14 cellular contexts compared by ENCODE assay signal in the genomic region with DNA sequence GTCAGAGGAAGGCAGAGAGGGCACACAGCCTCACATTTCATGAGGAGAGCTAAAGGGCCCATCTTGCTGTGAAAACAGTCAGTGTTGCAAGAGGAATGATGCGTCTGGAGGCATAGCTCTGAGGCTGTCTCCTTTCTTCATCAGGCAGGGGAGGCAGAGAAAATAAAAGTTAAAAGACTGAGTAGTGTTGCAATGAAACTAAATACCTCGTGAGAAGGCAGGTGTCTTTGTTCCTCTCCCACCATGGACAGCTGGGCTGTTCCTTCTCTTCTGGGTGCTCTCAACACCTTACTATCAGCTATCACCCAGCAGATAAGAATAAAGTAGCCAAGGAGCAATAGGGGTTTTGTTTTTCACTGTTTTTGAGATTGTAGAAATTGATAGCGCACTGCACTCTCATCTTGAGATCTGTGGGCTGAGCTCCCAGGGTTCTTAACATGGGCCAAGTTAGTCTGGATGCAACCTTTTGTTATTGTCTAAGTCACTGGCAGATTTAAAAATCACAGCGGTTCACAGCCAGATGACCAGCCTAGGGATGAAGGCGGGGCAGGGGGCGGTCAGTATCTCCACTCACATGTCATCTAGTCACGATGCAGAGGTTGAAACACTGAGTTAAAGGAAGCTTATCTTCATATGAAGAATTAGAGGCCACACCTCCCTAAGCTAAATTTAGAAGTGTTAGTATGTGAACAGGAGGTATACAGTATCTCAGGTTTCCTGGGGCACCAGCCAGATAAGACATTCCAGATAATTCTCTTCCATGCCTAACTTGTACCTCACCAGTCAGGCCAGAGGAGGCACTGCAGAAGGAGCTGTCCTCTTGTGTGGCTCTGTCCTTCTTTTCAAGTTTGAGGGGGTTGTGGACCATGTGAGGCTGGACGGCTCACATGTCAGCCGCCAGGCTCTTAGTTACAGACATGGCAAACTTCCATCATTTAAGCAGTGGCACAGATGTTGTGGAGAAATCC. TPM values are rescaled to one million over a fixed set of nuclear protein-coding genes. Genes with fewer than 3 reads are reported as not detected.
DNase-seq lines count a peak whose midpoint lies in the region; ATAC-seq, FAIRE-seq and TF ChIP-seq lines count a peak whose summit lies in the region.
"Had no signal": no experiment of that assay in that cellular context is flagged by ENCODE, and none has a peak within 500 bp of the region (broad histone marks: within the 10 kb centered on the region; RNA-seq: fewer than 3 reads in every experiment).

No MANE protein-coding gene starts in this region.

- H3K9ac ChIP-seq in HepG2 (ENCODE audit: insufficient read depth, low read depth, low read length): no peak overlapping the region
- H3K9ac ChIP-seq in endodermal cell (ENCODE audit: extremely low read depth, low read length, poor library complexity, severe bottlenecking): no peak overlapping the region
- H3K9ac ChIP-seq in neuronal stem cell (ENCODE audit: low read depth, low read length, poor library complexity): no peak overlapping the region
- H3K9ac ChIP-seq: KMS-11 had no signal

- no peaks in the 10 kb centered on the region; a peak in 1 of 5 replicates for H3K27me3 ChIP-seq in HepG2 (ENCODE audit: control insufficient read depth in 1 of 2, insufficient read depth in 2 of 2, low read length in 2 of 2)
- H3K27me3 ChIP-seq in right lobe of liver: no peaks in the 10 kb centered on the region
- H3K27me3 ChIP-seq in endodermal cell (ENCODE audit: control insufficient read depth, insufficient read depth, low read length, poor library complexity, severe bottlenecking): peaks cover 70% of the 10 kb centered on the region
- no peaks in the 10 kb centered on the region for H3K27me3 ChIP-seq in neuronal stem cell (ENCODE audit: control insufficient read depth in 3 of 3, insufficient read depth in 3 of 3, low read depth in 1 of 3, low read length in 3 of 3)
- H3K27me3 ChIP-seq in dorsolateral prefrontal cortex: no peaks in the 10 kb centered on the region

- no peak for FAIRE-seq in HepG2 (lab: Jason Lieb, UNC)

- peaks cover 85% of the 10 kb centered on the region for H3K27me3 Mint-ChIP-seq in endodermal cell (ENCODE audit: insufficient read depth)
- no peaks in the 10 kb centered on the region for H3K27me3 Mint-ChIP-seq in stimulated activated naive CD8-positive, alpha-beta T cell treated with anti-CD3 and anti-CD28 coated beads, Interleukin-15, amount 100 ng/mL, for 72 hours
- H3K27me3 Mint-ChIP-seq: activated CD4-positive, alpha-beta memory T cell treated with anti-CD3 and anti-CD28 coated beads for 36 hours; activated naive CD4-positive, alpha-beta T cell treated with anti-CD3 and anti-CD28 coated beads, Interleukin-2, amount 50 U/mL, for 24 hours had no signal

- H3K36me3 Mint-ChIP-seq in endodermal cell (ENCODE audit: low read depth): no peaks in the 10 kb centered on the region
- H3K36me3 Mint-ChIP-seq: activated CD4-positive, alpha-beta memory T cell treated with anti-CD3 and anti-CD28 coated beads for 36 hours; activated naive CD4-positive, alpha-beta T cell treated with anti-CD3 and anti-CD28 coated beads, Interleukin-2, amount 50 U/mL, for 24 hours had no signal

- POLR2A ChIA-PET in HepG2 (lab: Yijun Ruan, JAX): no interaction called here

- no peak overlapping the region for H2AK5ac ChIP-seq in neuronal stem cell (ENCODE audit: low read depth, low read length)

- CTCF ChIA-PET in HepG2 (lab: Yijun Ruan, JAX; ENCODE audit: low intra/inter-chr PET ratio, low total read pairs): no interaction called here

- H3K4me3 Mint-ChIP-seq in endodermal cell: no peak overlapping the region
- no peak overlapping the region for H3K4me3 Mint-ChIP-seq in stimulated activated naive CD8-positive, alpha-beta T cell treated with anti-CD3 and anti-CD28 coated beads, Interleukin-15, amount 100 ng/mL, for 72 hours
- H3K4me3 Mint-ChIP-seq: activated CD4-positive, alpha-beta memory T cell treated with anti-CD3 and anti-CD28 coated beads for 36 hours; activated naive CD4-positive, alpha-beta T cell treated with anti-CD3 and anti-CD28 coated beads, Interleukin-2, amount 50 U/mL, for 24 hours had no signal

- H3K79me1 ChIP-seq in neuronal stem cell (ENCODE audit: low read depth, low read length): no peaks in the 10 kb centered on the region

- H3K4me2 ChIP-seq in HepG2 (ENCODE audit: low read depth, low read length): no peak overlapping the region
- no peak overlapping the region for H3K4me2 ChIP-seq in neuronal stem cell (ENCODE audit: insufficient read depth, low read length, poor library complexity, severe bottlenecking)
- H3K4me2 ChIP-seq: KMS-11 had no signal

- no peak overlapping the region for H2BK5ac ChIP-seq in neuronal stem cell (ENCODE audit: low read length)

- no peak overlapping the region for H2BK12ac ChIP-seq in neuronal stem cell (ENCODE audit: low read length)

- H4K20me1 ChIP-seq in HepG2 (ENCODE audit: insufficient read depth, low read length): no peaks in the 10 kb centered on the region

- 41% methylated on average over 9 of the region's 9 CpGs for whole genome bisulfite sequencing in HepG2 (ENCODE audit: low lambda C conversion rate)
- 61% methylated on average over 8 of the region's 9 CpGs for WGBS in right lobe of liver (ENCODE audit: insufficient coverage, low coverage, low lambda C conversion rate, missing lambda C conversion rate)
- WGBS in endodermal cell (ENCODE audit: insufficient coverage in 1 of 2, insufficient read length in 1 of 2), 2 experiments: 69 to 92% methylated on average over 2 to 9 of the region's 9 CpGs
- no CpG with 5 or more reads among the region's 9 CpGs for WGBS in neuronal stem cell (ENCODE audit: extremely low coverage in 2 of 2, insufficient read length in 2 of 2, insufficient replicate concordance in 1 of 2), 2 donors

- no peaks in the 10 kb centered on the region for H3K79me2 ChIP-seq in HepG2 (ENCODE audit: insufficient read depth, low read length)

- TF ChIP-seq POLR2A in HepG2 (IDR thresholded peaks at IDR 0.05; ENCODE audit: insufficient read depth in 1 of 2, low read depth in 2 of 2, low read length in 2 of 2): no peak
- TF ChIP-seq POLR2A in right lobe of liver (IDR thresholded peaks at IDR 0.05): no peak

- H3K9me3 ChIP-seq in HepG2 (ENCODE audit: low read length): no peaks in the 10 kb centered on the region
- H3K9me3 ChIP-seq in right lobe of liver: no peaks in the 10 kb centered on the region
- H3K9me3 ChIP-seq in endodermal cell (ENCODE audit: control insufficient read depth, low read length): peaks cover 13% of the 10 kb centered on the region
- no peaks in the 10 kb centered on the region for H3K9me3 ChIP-seq in mucosa of descending colon
- no peaks in the 10 kb centered on the region for H3K9me3 ChIP-seq in neuronal stem cell (replicated peaks in 1 of 2; ENCODE audit: control insufficient read depth in 2 of 2, insufficient read depth in 1 of 2, low read depth in 1 of 2, low read length in 2 of 2)

- in situ Hi-C loops in HepG2 (cut with HindIII; ENCODE audit: extremely low pct_ligation_motif_present, low pct_unique_long_range_greater_than_20kb): no loop called here

- H3K18ac ChIP-seq in neuronal stem cell (ENCODE audit: low read length): no peak overlapping the region

- no peak for TF ChIP-seq RAD21 in HepG2 (CRISPR knock-in tag; IDR thresholded peaks at IDR 0.05)

- no peak overlapping the region for H2AFZ ChIP-seq in HepG2 (ENCODE audit: low read length)
- H2AFZ ChIP-seq in neuronal stem cell (ENCODE audit: low read length): no peak overlapping the region

- H3K36me3 ChIP-seq in HepG2 (replicated peaks in 1 of 2; ENCODE audit: control insufficient read depth in 1 of 2, insufficient read depth in 2 of 2, low read length in 2 of 2): no peaks in the 10 kb centered on the region
- no peaks in the 10 kb centered on the region for H3K36me3 ChIP-seq in right lobe of liver
- no peaks in the 10 kb centered on the region for H3K36me3 ChIP-seq in endodermal cell (ENCODE audit: control insufficient read depth, insufficient read depth, low read length)
- no peaks in the 10 kb centered on the region for H3K36me3 ChIP-seq in mucosa of descending colon (ENCODE audit: low read depth)
- no peaks in the 10 kb centered on the region for H3K36me3 ChIP-seq in neuronal stem cell (replicated peaks in 1 of 2; ENCODE audit: control insufficient read depth in 2 of 2, insufficient read depth in 2 of 2, low read length in 2 of 2)

- no peak overlapping the region for H4K8ac ChIP-seq in neuronal stem cell (ENCODE audit: low read depth, low read length)

- TF ChIP-seq EP300 in HepG2 (IDR thresholded peaks at IDR 0.05; ENCODE audit: low read depth in 2 of 2, low read length in 2 of 2): no peak
- TF ChIP-seq EP300 in HepG2 (CRISPR knock-in tag; IDR thresholded peaks at IDR 0.05; ENCODE audit: borderline replicate concordance): no peak

- H4K91ac ChIP-seq in neuronal stem cell (ENCODE audit: low read depth, low read length, poor library complexity): no peak overlapping the region

- H3K4me1 Mint-ChIP-seq in endodermal cell: peaks cover 29% of the 10 kb centered on the region
- H3K4me1 Mint-ChIP-seq in stimulated activated naive CD8-positive, alpha-beta T cell treated with anti-CD3 and anti-CD28 coated beads, Interleukin-15, amount 100 ng/mL, for 72 hours: no peaks in the 10 kb centered on the region
- H3K4me1 Mint-ChIP-seq: activated naive CD4-positive, alpha-beta T cell treated with anti-CD3 and anti-CD28 coated beads, Interleukin-2, amount 50 U/mL, for 24 hours had no signal

- peak overlapping the region; percentile 79 for H3K27ac Mint-ChIP-seq in endodermal cell
- peak overlapping the region in 1 of 2 donors; percentile 74 for H3K27ac Mint-ChIP-seq in stimulated activated naive CD8-positive, alpha-beta T cell treated with anti-CD3 and anti-CD28 coated beads, Interleukin-15, amount 100 ng/mL, for 72 hours
- H3K27ac Mint-ChIP-seq: activated CD4-positive, alpha-beta memory T cell treated with anti-CD3 and anti-CD28 coated beads for 36 hours; activated naive CD4-positive, alpha-beta T cell treated with anti-CD3 and anti-CD28 coated beads, Interleukin-2, amount 50 U/mL, for 24 hours had no signal

- TF ChIP-seq CTCF in HepG2 (CRISPR knock-in tag; IDR thresholded peaks at IDR 0.05) (no peak), right lobe of liver (IDR thresholded peaks at IDR 0.05) (no peak), endodermal cell (conservative IDR thresholded peaks at IDR 0.05) (peak; percentile 74), mucosa of descending colon (IDR thresholded peaks at IDR 0.05) (no peak), dorsolateral prefrontal cortex (IDR thresholded peaks at IDR 0.05 in 54 of 56, conservative IDR thresholded peaks at IDR 0.05 in 2 of 56; ENCODE audit: low read depth in 1 of 56, partially characterized antibody in 56 of 56) (peak in 4 of 56 donors; percentile 11 to 25 (median 18))

- no peak overlapping the region for H2BK120ac ChIP-seq in neuronal stem cell (ENCODE audit: low read depth, low read length)

- no peak overlapping the region for H3K23ac ChIP-seq in neuronal stem cell (ENCODE audit: low read depth, low read length, poor library complexity)

- BruUV-seq in HepG2 (replicated peaks; lab: Mats Ljungman, UMichigan): no TSS peak

- H3K4ac ChIP-seq in neuronal stem cell (ENCODE audit: low read length): no peak overlapping the region

- H3K27ac ChIP-seq in HepG2 (ENCODE audit: extremely low read length, insufficient read depth, low read length): no peak overlapping the region
- H3K27ac ChIP-seq in right lobe of liver: no peak overlapping the region
- H3K27ac ChIP-seq in endodermal cell (ENCODE audit: low read depth, low read length): no peak overlapping the region
- no peak overlapping the region for H3K27ac ChIP-seq in neuronal stem cell (replicated peaks; ENCODE audit: low read length)
- peak overlapping the region in 3 of 59 donors; percentile 19 to 24 (median 19) for H3K27ac ChIP-seq in dorsolateral prefrontal cortex
- H3K27ac ChIP-seq: KMS-11, SK-N-MC had no signal

- ATAC-seq in HepG2 (peak; percentile 62), right lobe of liver (no peak), mucosa of descending colon (peak; percentile 75)
- ATAC-seq in stimulated activated naive CD8-positive, alpha-beta T cell treated with anti-CD3 and anti-CD28 coated beads, Interleukin-15, amount 100 ng/mL, for 72 hours: no peak

- no peak overlapping the region for H3K14ac ChIP-seq in neuronal stem cell (ENCODE audit: low read length)

- H3K9me3 Mint-ChIP-seq in endodermal cell: no peaks in the 10 kb centered on the region
- peaks cover 0 to 9% of the 10 kb centered on the region in 2 donors for H3K9me3 Mint-ChIP-seq in stimulated activated naive CD8-positive, alpha-beta T cell treated with anti-CD3 and anti-CD28 coated beads, Interleukin-15, amount 100 ng/mL, for 72 hours
- H3K9me3 Mint-ChIP-seq: activated CD4-positive, alpha-beta memory T cell treated with anti-CD3 and anti-CD28 coated beads for 36 hours; activated naive CD4-positive, alpha-beta T cell treated with anti-CD3 and anti-CD28 coated beads, Interleukin-2, amount 50 U/mL, for 24 hours had no signal

- H3K4me1 ChIP-seq in HepG2 (ENCODE audit: insufficient read depth, low read length): no peaks in the 10 kb centered on the region
- no peaks in the 10 kb centered on the region for H3K4me1 ChIP-seq in right lobe of liver
- H3K4me1 ChIP-seq in endodermal cell (ENCODE audit: control insufficient read depth, insufficient read depth, low read length): peaks cover 4% of the 10 kb centered on the region
- H3K4me1 ChIP-seq in mucosa of descending colon (ENCODE audit: low read depth): no peaks in the 10 kb centered on the region
- H3K4me1 ChIP-seq in neuronal stem cell (ENCODE audit: control insufficient read depth in 2 of 2, insufficient read depth in 1 of 2, low read depth in 1 of 2, low read length in 2 of 2): no peaks in the 10 kb centered on the region

- H3K4me3 ChIP-seq in HepG2 (replicated peaks in 1 of 3; ENCODE audit: insufficient read depth in 1 of 3, low read depth in 2 of 3, low read length in 3 of 3): no peak overlapping the region
- no peak overlapping the region for H3K4me3 ChIP-seq in right lobe of liver
- H3K4me3 ChIP-seq in endodermal cell (ENCODE audit: low read length): no peak overlapping the region
- H3K4me3 ChIP-seq in mucosa of descending colon: no peak overlapping the region
- no peak overlapping the region for H3K4me3 ChIP-seq in neuronal stem cell (ENCODE audit: low read length in 2 of 2)
- H3K4me3 ChIP-seq in dorsolateral prefrontal cortex: no peak overlapping the region
- H3K4me3 ChIP-seq: SK-N-MC had no signal

- H2BK15ac ChIP-seq in neuronal stem cell (ENCODE audit: low read length): no peak overlapping the region

- DNase-seq in HepG2 (ENCODE audit: low spot score) (no peak), right lobe of liver (no peak), endodermal cell (peak; percentile 86), mucosa of descending colon (no peak), neuronal stem cell (ENCODE audit: low spot score) (no peak), dorsolateral prefrontal cortex (no peak), NOMO-1 treated with dmso at 0.1 percent for 144 hours (lab: John Stamatoyannopoulos, UW; ENCODE audit: unreplicated experiment) (no peak)
- no peak for DNase-seq in stimulated activated naive CD8-positive, alpha-beta T cell treated with anti-CD3 and anti-CD28 coated beads, Interleukin-15, amount 100 ng/mL, for 72 hours
- DNase-seq: ACHN; activated CD4-positive, alpha-beta memory T cell treated with anti-CD3 and anti-CD28 coated beads for 36 hours; stimulated activated CD4-positive, alpha-beta T cell treated with anti-CD3 and anti-CD28 coated beads, Interleukin-4, amount 100 ng/mL, for 4 hours had no signal

- intact Hi-C loops in HepG2 (cut with micrococcal nuclease; ENCODE audit: unreplicated experiment): no loop called here
- intact Hi-C loops in right lobe of liver (cut with DNase I): no loop called here
- intact Hi-C loops in mucosa of descending colon (cut with DNase I, micrococcal nuclease): no loop called here
- intact Hi-C loops in dorsolateral prefrontal cortex (cut with DNase I): no loop called here

RNA-seq across cellular contexts. Expression of gene PARM1, which starts 36.9 kb away (rescaled TPM):
- total RNA-seq in HepG2 (2016; rRNA removed; fragmentation: Illumina TruSeq; extraction: Trizol) (not detected in 2 replicates), right lobe of liver (1 to 10 TPM in 1 of 6 experiments, under 1 TPM in 5; 0.18 to 1.2 (median 0.31) TPM), endodermal cell (1 to 10 TPM in 1 of 2 donors, under 1 TPM in 1; 0.13 to 1.1 TPM), mucosa of descending colon (100 to 1,000 TPM; 120 to 286 (median 209) TPM), dorsolateral prefrontal cortex (100 to 1,000 TPM in 1 of 120 experiments, 10 to 100 TPM in 119; 11.2 to 111 (median 56.5) TPM)
- total RNA-seq in HepG2 (2016; cell fraction: cytosol; rRNA removed; fragmentation: Illumina TruSeq; extraction: Trizol; ENCODE audit: low read depth): not detected in 2 replicates
- total RNA-seq in HepG2 (2016; cell fraction: insoluble cytoplasmic fraction; rRNA removed; fragmentation: Illumina TruSeq; extraction: Trizol): not detected in 2 replicates
- not detected in 2 replicates for total RNA-seq in HepG2 (2016; cell fraction: membrane; rRNA removed; fragmentation: Illumina TruSeq; extraction: Trizol)
- not detected in 2 replicates for total RNA-seq in HepG2 (2016; cell fraction: nucleus; rRNA removed; fragmentation: Illumina TruSeq; extraction: Trizol)
- polyA plus RNA-seq in HepG2 (2011; rRNA removed): not detected in 2 replicates
- polyA plus RNA-seq in HepG2 (2011; cell fraction: cytosol; rRNA removed): 0.01 TPM in 1 of 2 replicates, not detected in the other
- polyA plus RNA-seq in HepG2 (2011; cell fraction: nucleus; rRNA removed): not detected in 2 replicates
- polyA plus RNA-seq in HepG2 (2012): not detected in 2 replicates
- polyA plus RNA-seq in HepG2 (2016; cell fraction: cytosol; fragmentation: Illumina TruSeq; extraction: Trizol; ENCODE audit: low read depth): not detected in 2 replicates
- not detected in 2 replicates for polyA plus RNA-seq in HepG2 (2016; cell fraction: insoluble cytoplasmic fraction; fragmentation: Illumina TruSeq; extraction: Trizol; ENCODE audit: low read depth)
- not detected in 2 replicates for polyA plus RNA-seq in HepG2 (2016; cell fraction: membrane; fragmentation: Illumina TruSeq; extraction: Trizol; ENCODE audit: low read depth)
- not detected in 2 replicates for polyA plus RNA-seq in HepG2 (2016; cell fraction: nucleus; fragmentation: Illumina TruSeq; extraction: Trizol; ENCODE audit: insufficient read depth, low read depth)
- 0.07 TPM in 1 of 2 replicates, not detected in the other for polyA minus RNA-seq in HepG2 (2011; rRNA and poly(A)+ RNA removed; ENCODE audit: low replicate concordance)
- not detected in 2 replicates for polyA minus RNA-seq in HepG2 (2011; cell fraction: cytosol; rRNA and poly(A)+ RNA removed)
- not detected in 2 replicates for polyA minus RNA-seq in HepG2 (2011; cell fraction: nucleus; rRNA and poly(A)+ RNA removed)
- 7.4 TPM for polyA plus RNA-seq in endodermal cell (2013, experiment 1 of 2)
- polyA plus RNA-seq in endodermal cell (2013, experiment 2 of 2): 7.0 TPM
- 2.0 TPM for polyA plus RNA-seq in neuronal stem cell (2013, experiment 1 of 2)
- 2.0 TPM for polyA plus RNA-seq in neuronal stem cell (2013, experiment 2 of 2)
- total RNA-seq: activated CD4-positive, alpha-beta memory T cell treated with anti-CD3 and anti-CD28 coated beads for 36 hours had no signal

Comparison
In these comparisons a context has a peak if more than half of its experiments do, and no peak if none do; other contexts are left out.
1. ATAC-seq: peak in HepG2 (single experiment) and mucosa of descending colon (single experiment); none in right lobe of liver (0 of 4) and stimulated activated naive CD8-positive, alpha-beta T cell treated with anti-CD3 and anti-CD28 coated beads, Interleukin-15, amount 100 ng/mL, for 72 hours (single experiment).
2. RNA of gene PARM1, which starts 36.9 kb away (total RNA-seq): 120 to 286 TPM in mucosa of descending colon and 11.2 to 111 TPM in dorsolateral prefrontal cortex; 0.13 to 1.1 TPM in endodermal cell, 0.18 to 1.2 TPM in right lobe of liver and not detected in HepG2; every median in the first group is over 4 times any median in the second.